ENCODE assay signal across 12 cellular contexts in the genomic region with DNA sequence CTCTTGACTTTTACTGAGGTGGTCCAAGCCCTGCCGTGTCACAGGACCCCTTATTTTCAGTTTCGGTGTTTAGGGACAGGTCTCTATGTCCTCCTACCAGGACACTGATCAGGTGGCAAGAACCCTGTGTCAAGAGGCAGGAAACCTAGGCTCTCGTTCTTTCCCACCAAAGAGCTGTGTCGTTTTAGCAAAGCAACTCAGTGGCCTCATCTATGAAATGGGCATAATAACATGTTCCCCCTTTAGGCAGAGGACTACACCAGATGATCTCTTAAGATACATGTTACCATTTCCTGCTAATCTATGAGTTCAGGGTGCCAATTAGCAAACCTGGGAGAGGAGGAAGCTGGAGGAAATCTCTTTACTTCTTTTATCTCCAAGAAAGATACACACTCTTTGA. TPM values are rescaled to one million over a fixed set of nuclear protein-coding genes. Genes with fewer than 3 reads are reported as not detected.
DNase-seq lines count a peak whose midpoint lies in the region; FAIRE-seq and TF ChIP-seq lines count a peak whose summit lies in the region.
"Had no signal": no experiment of that assay in that cellular context is flagged by ENCODE, and none has a peak within 500 bp of the region (broad histone marks: within the 10 kb centered on the region; RNA-seq: fewer than 3 reads in every experiment).

No MANE protein-coding gene starts in this region.

- WGBS in transverse colon (ENCODE audit: low coverage in 1 of 2), 2 donors: 80 to 81% methylated on average over 2 to 4 of the region's 4 CpGs
- WGBS in small intestine, 3 donors: 84 to 88% (median 85%) methylated on average over 4 of the region's 4 CpGs

- intact Hi-C loops in activated CD4-positive, alpha-beta memory T cell treated with anti-CD3 and anti-CD28 coated beads for 36 hours (cut with micrococcal nuclease): loop anchor here (2.0 to 5.0 kb wide), 2 partner anchors 37 to 152 kb away; no protein-coding TSS in a partner anchor
- intact Hi-C loops in transverse colon (cut with DNase I; ENCODE audit: low total_unique reads): no loop called here

- H3K27ac ChIP-seq in mucosa of rectum (ENCODE audit: low read depth in 2 of 2, low read length in 2 of 2) (peak overlapping the region; percentile 68 to 77), transverse colon (peak overlapping the region; percentile 87 to 94 (median 90)), small intestine (ENCODE audit: low read depth in 1 of 2, low read length in 1 of 2) (no peak overlapping the region)
- H3K27ac ChIP-seq: epithelial cell of prostate, SK-N-MC had no signal

- H3K4me1 ChIP-seq in mucosa of rectum (ENCODE audit: control insufficient read depth in 2 of 2, insufficient read depth in 2 of 2, low read length in 2 of 2) (peaks cover 0 to 5% of the 10 kb centered on the region in 2 donors), transverse colon (peaks cover 0 to 38% (median 26%) of the 10 kb centered on the region in 4 donors), small intestine (ENCODE audit: control insufficient read depth in 2 of 2, insufficient read depth in 1 of 2, low read depth in 1 of 2, low read length in 1 of 2) (peaks cover 0 to 10% of the 10 kb centered on the region in 2 donors)

- POLR2A ChIA-PET in activated CD4-positive, alpha-beta memory T cell treated with anti-CD3 and anti-CD28 coated beads, Interleukin-2, amount 10 ng/mL, durations not matched to agents 7 days and 5 days (lab: Charles Lee): interaction anchor here (1.2 kb wide), 1 partner anchor 14 kb away, joined by 3 read pairs; no protein-coding TSS in a partner anchor
- POLR2A ChIA-PET in activated CD4-positive, alpha-beta memory T cell treated with anti-CD3 and anti-CD28 coated beads for 36 hours (lab: Charles Lee): no interaction called here

- H3K4me3 Mint-ChIP-seq in activated CD4-positive, alpha-beta memory T cell treated with anti-CD3 and anti-CD28 coated beads, Interleukin-2, amount 10 ng/mL, durations not matched to agents 7 days and 5 days: peak overlapping the region; percentile 77
- H3K4me3 Mint-ChIP-seq in activated CD4-positive, alpha-beta memory T cell treated with anti-CD3 and anti-CD28 coated beads for 36 hours: no peak overlapping the region
- H3K4me3 Mint-ChIP-seq in brain: peak overlapping the region; percentile 45 to 92 (median 89)

- no peaks in the 10 kb centered on the region for H3K36me3 ChIP-seq in mucosa of rectum (ENCODE audit: control insufficient read depth in 2 of 2, insufficient read depth in 2 of 2, low read length in 2 of 2)
- no peaks in the 10 kb centered on the region for H3K36me3 ChIP-seq in transverse colon
- no peaks in the 10 kb centered on the region for H3K36me3 ChIP-seq in small intestine (ENCODE audit: control insufficient read depth in 2 of 2, insufficient read depth in 2 of 2, low read length in 2 of 2)

- no peak overlapping the region for H3K27ac Mint-ChIP-seq in activated CD4-positive, alpha-beta memory T cell treated with anti-CD3 and anti-CD28 coated beads, Interleukin-2, amount 10 ng/mL, durations not matched to agents 7 days and 5 days
- H3K27ac Mint-ChIP-seq in activated CD4-positive, alpha-beta memory T cell treated with anti-CD3 and anti-CD28 coated beads for 36 hours: no peak overlapping the region
- peak overlapping the region in 1 of 5 experiments; percentile 40 for H3K27ac Mint-ChIP-seq in brain

- peaks cover 40% of the 10 kb centered on the region for H3K4me1 Mint-ChIP-seq in activated CD4-positive, alpha-beta memory T cell treated with anti-CD3 and anti-CD28 coated beads, Interleukin-2, amount 10 ng/mL, durations not matched to agents 7 days and 5 days
- H3K4me1 Mint-ChIP-seq in activated CD4-positive, alpha-beta memory T cell treated with anti-CD3 and anti-CD28 coated beads for 36 hours (ENCODE audit: low read depth): peaks cover 17% of the 10 kb centered on the region
- peaks cover 65% of the 10 kb centered on the region for H3K4me1 Mint-ChIP-seq in brain

- H3K27me3 ChIP-seq in mucosa of rectum (ENCODE audit: control insufficient read depth in 2 of 2, insufficient read depth in 2 of 2, low read length in 2 of 2) (peaks cover 15 to 30% of the 10 kb centered on the region in 2 donors), transverse colon (peaks cover 43% of the 10 kb centered on the region), small intestine (ENCODE audit: control insufficient read depth in 2 of 2, insufficient read depth in 2 of 2, low read length in 2 of 2) (no peaks in the 10 kb centered on the region)

- CTCF ChIA-PET in activated CD4-positive, alpha-beta memory T cell treated with anti-CD3 and anti-CD28 coated beads, Interleukin-2, amount 10 ng/mL, durations not matched to agents 7 days and 5 days (lab: Charles Lee): no interaction called here
- CTCF ChIA-PET in activated CD4-positive, alpha-beta memory T cell treated with anti-CD3 and anti-CD28 coated beads for 36 hours (lab: Charles Lee): no interaction called here

- in situ Hi-C loops in transverse colon (cut with MboI; ENCODE audit: low pct_ligation_motif_present in 1 of 4, low pct_unique_long_range_greater_than_20kb in 1 of 4, low sequenced_read_pairs in 3 of 4): no loop called here

- H3K9me3 Mint-ChIP-seq in activated CD4-positive, alpha-beta memory T cell treated with anti-CD3 and anti-CD28 coated beads, Interleukin-2, amount 10 ng/mL, durations not matched to agents 7 days and 5 days: no peaks in the 10 kb centered on the region
- no peaks in the 10 kb centered on the region for H3K9me3 Mint-ChIP-seq in activated CD4-positive, alpha-beta memory T cell treated with anti-CD3 and anti-CD28 coated beads for 36 hours
- no peaks in the 10 kb centered on the region for H3K9me3 Mint-ChIP-seq in brain
- H3K9me3 Mint-ChIP-seq: activated T-cell treated with anti-CD3 and anti-CD28 coated beads, Interleukin-2, amount 50 U/mL, for 4 hours had no signal

- TF ChIP-seq EP300 in transverse colon (IDR thresholded peaks at IDR 0.05; ENCODE audit: low read depth): no peak

- DNase-seq in activated CD4-positive, alpha-beta memory T cell treated with anti-CD3 and anti-CD28 coated beads, Interleukin-2, amount 10 ng/mL, durations not matched to agents 7 days and 5 days: no peak
- no peak for DNase-seq in activated CD4-positive, alpha-beta memory T cell treated with anti-CD3 and anti-CD28 coated beads for 36 hours
- no peak for DNase-seq in transverse colon
- no peak for DNase-seq in small intestine
- DNase-seq in NCI-H1092 (lab: John Stamatoyannopoulos, UW): no peak
- DNase-seq in activated CD8-positive, alpha-beta memory T cell treated with anti-CD3 and anti-CD28 coated beads for 24 hours: no peak
- DNase-seq: activated T-cell treated with anti-CD3 and anti-CD28 coated beads, Interleukin-2, amount 50 U/mL, for 4 hours; NCI-H2171 treated with DMSO at 0.1 percent for 48 hours had no signal

- H3K9me3 ChIP-seq in mucosa of rectum (ENCODE audit: control insufficient read depth in 2 of 2, low read length in 2 of 2) (no peaks in the 10 kb centered on the region), transverse colon (no peaks in the 10 kb centered on the region), small intestine (ENCODE audit: control insufficient read depth, low read depth) (no peaks in the 10 kb centered on the region)

- H3K9ac ChIP-seq in mucosa of rectum (ENCODE audit: low read depth in 1 of 2, low read length in 2 of 2): peak overlapping the region in 1 of 2 donors; percentile 14

- no peak for FAIRE-seq in small intestine (lab: Jason Lieb, UNC)

- H3K36me3 Mint-ChIP-seq in activated CD4-positive, alpha-beta memory T cell treated with anti-CD3 and anti-CD28 coated beads, Interleukin-2, amount 10 ng/mL, durations not matched to agents 7 days and 5 days (ENCODE audit: low read depth): no peaks in the 10 kb centered on the region
- H3K36me3 Mint-ChIP-seq in activated CD4-positive, alpha-beta memory T cell treated with anti-CD3 and anti-CD28 coated beads for 36 hours: no peaks in the 10 kb centered on the region
- no peaks in the 10 kb centered on the region for H3K36me3 Mint-ChIP-seq in brain

- no peak for TF ChIP-seq POLR2A in transverse colon (IDR thresholded peaks at IDR 0.05)

- peak overlapping the region; percentile 71 to 78 for H3K4me3 ChIP-seq in mucosa of rectum (ENCODE audit: low read length in 2 of 2)
- H3K4me3 ChIP-seq in transverse colon: peak overlapping the region in 2 of 4 donors; percentile 78 to 84
- no peak overlapping the region for H3K4me3 ChIP-seq in small intestine (ENCODE audit: low read depth in 1 of 2, low read length in 2 of 2)

- no peak for TF ChIP-seq CTCF in brain (conservative IDR thresholded peaks at IDR 0.05)
- no peak for TF ChIP-seq CTCF in transverse colon (IDR thresholded peaks at IDR 0.05)

- H3K27me3 Mint-ChIP-seq in activated CD4-positive, alpha-beta memory T cell treated with anti-CD3 and anti-CD28 coated beads, Interleukin-2, amount 10 ng/mL, durations not matched to agents 7 days and 5 days: peaks cover 79% of the 10 kb centered on the region
- H3K27me3 Mint-ChIP-seq in activated CD4-positive, alpha-beta memory T cell treated with anti-CD3 and anti-CD28 coated beads for 36 hours: peaks cover 79% of the 10 kb centered on the region
- H3K27me3 Mint-ChIP-seq in brain: peaks cover 12% of the 10 kb centered on the region

RNA-seq across cellular contexts. Expression of gene RAB31, which starts 1.9 kb away (rescaled TPM):
- total RNA-seq in activated CD4-positive, alpha-beta memory T cell treated with anti-CD3 and anti-CD28 coated beads, Interleukin-2, amount 10 ng/mL, durations not matched to agents 7 days and 5 days: 1 to 10 TPM; 3.5 to 4.9 TPM
- under 1 TPM; 0.58 to 0.71 TPM for total RNA-seq in activated CD4-positive, alpha-beta memory T cell treated with anti-CD3 and anti-CD28 coated beads for 36 hours
- polyA plus RNA-seq in brain (ENCODE audit: insufficient read depth, low read depth, low replicate concordance) (28.7 TPM), small intestine (10 to 100 TPM in 2 of 3 donors, 1 to 10 TPM in 1; 4.2 to 18.4 (median 15.9) TPM)
- total RNA-seq in transverse colon: 10 to 100 TPM; 13.1 to 18.4 (median 16.9) TPM

Comparison
In these comparisons a context has a peak if more than half of its experiments do, and no peak if none do; other contexts are left out.
1. H3K27ac ChIP-seq: peak in mucosa of rectum (2 of 2) and transverse colon (4 of 4); none in small intestine (0 of 2).
2. H3K4me3 ChIP-seq: peak in mucosa of rectum (2 of 2); none in small intestine (0 of 2).